19 cellular contexts compared by ENCODE assay signal in the genomic region with DNA sequence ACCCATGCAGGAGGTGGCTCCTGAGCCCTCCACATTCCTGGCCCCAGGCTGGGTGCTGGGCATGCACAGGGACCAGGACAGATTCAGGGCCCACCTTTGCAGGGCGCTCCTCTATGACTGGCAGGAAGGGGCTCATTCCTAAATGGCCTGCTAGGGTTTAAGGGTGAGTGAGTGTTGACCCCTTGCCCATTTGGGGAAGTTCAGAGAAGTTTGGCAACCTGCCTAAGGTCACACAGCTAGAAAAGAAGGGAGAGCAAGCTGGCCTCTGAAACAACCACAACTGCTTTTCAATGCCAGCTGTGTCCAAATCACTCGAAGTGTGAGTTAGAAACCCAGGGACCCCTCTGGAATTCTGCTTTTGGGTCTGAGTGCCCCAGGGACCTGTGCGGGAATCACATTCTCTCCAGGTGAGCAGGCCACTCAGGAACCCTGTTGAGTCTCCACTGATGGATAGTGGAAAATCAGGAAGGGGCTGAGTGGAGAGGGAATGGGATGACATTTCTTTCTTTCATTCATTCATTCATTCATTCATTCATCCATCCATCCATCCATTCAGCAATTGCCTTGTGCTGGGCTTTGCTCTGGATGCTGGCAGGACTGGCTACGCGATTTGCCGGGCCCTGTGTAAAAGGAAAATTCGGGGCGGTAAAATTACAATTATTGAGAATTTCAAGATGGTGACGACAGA.
DNase-seq lines count a peak whose midpoint lies in the region; ATAC-seq, FAIRE-seq and TF ChIP-seq lines count a peak whose summit lies in the region.
"Had no signal": no experiment of that assay in that cellular context is flagged by ENCODE, and none has a peak within 500 bp of the region (broad histone marks: within the 10 kb centered on the region; RNA-seq: fewer than 3 reads in every experiment).

No MANE protein-coding gene starts in this region.

- peaks cover 7 to 72% of the 10 kb centered on the region in 2 experiments for H3K27me3 ChIP-seq in HepG2 (ENCODE audit: control insufficient read depth in 1 of 2, insufficient read depth in 2 of 2, low read length in 2 of 2)
- no peaks in the 10 kb centered on the region for H3K27me3 ChIP-seq in right lobe of liver
- H3K27me3 ChIP-seq in GM12878 (replicated peaks in 1 of 2; ENCODE audit: control insufficient read depth in 2 of 2, insufficient read depth in 2 of 2, low read length in 1 of 2), result no peaks in the 10 kb centered on the region; a peak in 1 of 4 replicates
- H3K27me3 ChIP-seq: SJSA1 had no signal

- peaks cover 13% of the 10 kb centered on the region for H3K27me3 Mint-ChIP-seq in nephron (ENCODE audit: low read depth)

- CTCF ChIA-PET in HepG2 (lab: Yijun Ruan, JAX; ENCODE audit: low intra/inter-chr PET ratio, low total read pairs), result no interaction called here
- CTCF ChIA-PET in GM12878 (lab: Yijun Ruan, JAX), result no interaction called here

- H3K4me2 ChIP-seq in HepG2 (ENCODE audit: low read depth, low read length) (no peak overlapping the region), GM12878 (ENCODE audit: control insufficient read depth, insufficient read depth) (no peak overlapping the region)

- TF ChIP-seq EP300 in HepG2 (IDR thresholded peaks at IDR 0.05; ENCODE audit: low read depth in 2 of 2, low read length in 2 of 2) (no peak), HepG2 (CRISPR knock-in tag; IDR thresholded peaks at IDR 0.05; ENCODE audit: borderline replicate concordance) (no peak), GM12878 (IDR thresholded peaks at IDR 0.05; ENCODE audit: borderline replicate concordance in 1 of 2, control insufficient read depth in 1 of 2, low read depth in 2 of 2, low read length in 2 of 2) (no peak)

- SMC1A ChIA-PET in GM12878 (lab: Charles Lee; ENCODE audit: uncharacterized antibody, unreplicated experiment), result no interaction called here

- H3K27ac Mint-ChIP-seq in nephron, result peak overlapping the region; percentile 59 to 88 (median 81)

- DNase-seq in HepG2 (ENCODE audit: low spot score) (no peak), right lobe of liver (no peak), GM12878 (ENCODE audit: low read depth, low spot score) (no peak), head of caudate nucleus (no peak), ureter (ENCODE audit: low spot score) (no peak)
- DNase-seq: C1 segment of cervical spinal cord, DND-41, GM23248, Karpas-422, MM.1S, NCI-H1694 treated with DMSO at 0.1 percent for 48 hours, NCI-H226, NCI-H526 treated with DMSO at 0.1 percent for 48 hours had no signal

- intact Hi-C loops in HepG2 (cut with micrococcal nuclease; ENCODE audit: unreplicated experiment) (no loop called here), right lobe of liver (cut with DNase I) (no loop called here), GM12878 (cut with micrococcal nuclease; ENCODE audit: unreplicated experiment) (no loop called here), head of caudate nucleus (cut with DNase I) (no loop called here)

- H3K36me3 Mint-ChIP-seq in nephron (ENCODE audit: low read depth), result no peaks in the 10 kb centered on the region

- H3K79me2 ChIP-seq in HepG2 (ENCODE audit: insufficient read depth, low read length) (no peaks in the 10 kb centered on the region), GM12878 (ENCODE audit: control insufficient read depth, insufficient read depth, low read length) (no peaks in the 10 kb centered on the region)

- H3K4me1 ChIP-seq in HepG2 (ENCODE audit: insufficient read depth, low read length) (no peaks in the 10 kb centered on the region), right lobe of liver (no peaks in the 10 kb centered on the region), GM12878 (ENCODE audit: control insufficient read depth, insufficient read depth, low read length) (no peaks in the 10 kb centered on the region)
- H3K4me1 ChIP-seq: SJSA1 had no signal

- ATAC-seq in HepG2, result no peak
- no peak for ATAC-seq in right lobe of liver
- ATAC-seq in GM12878, result no peak
- ATAC-seq in HG03108 (IDR thresholded peaks at IDR 0.05; ENCODE audit: unreplicated experiment), result no peak
- ATAC-seq in GM19467 (IDR thresholded peaks at IDR 0.05; ENCODE audit: unreplicated experiment), result no peak

- in situ Hi-C loops in HepG2 (cut with HindIII; ENCODE audit: extremely low pct_ligation_motif_present, low pct_unique_long_range_greater_than_20kb) (no loop called here), GM12878 (cut with MboI) (no loop called here)

- 62% methylated on average over 7 of the region's 9 CpGs for WGBS in HepG2 (ENCODE audit: low lambda C conversion rate)
- 67% methylated on average over 9 of the region's 9 CpGs for WGBS in right lobe of liver (ENCODE audit: insufficient coverage, low coverage, low lambda C conversion rate, missing lambda C conversion rate)
- 52% methylated on average over 9 of the region's 9 CpGs for WGBS in GM12878 (ENCODE audit: insufficient coverage, insufficient replicate concordance, low lambda C conversion rate, missing lambda C conversion rate)

- TF ChIP-seq RAD21 in HepG2 (CRISPR knock-in tag; IDR thresholded peaks at IDR 0.05) (no peak), GM12878 (IDR thresholded peaks at IDR 0.05; ENCODE audit: insufficient read depth, low read depth, low read length) (no peak)

- H2AFZ ChIP-seq in HepG2 (ENCODE audit: low read length) (no peak overlapping the region), GM12878 (ENCODE audit: control insufficient read depth, low read depth, low read length) (no peak overlapping the region)
- H2AFZ ChIP-seq: GM23248 had no signal

- TF ChIP-seq POLR2A in HepG2 (IDR thresholded peaks at IDR 0.05; ENCODE audit: insufficient read depth in 1 of 2, low read depth in 2 of 2, low read length in 2 of 2) (no peak), right lobe of liver (IDR thresholded peaks at IDR 0.05) (no peak), GM12878 (IDR thresholded peaks at IDR 0.05; ENCODE audit: low read depth, low read length) (no peak)

- H3K9ac ChIP-seq in HepG2 (ENCODE audit: insufficient read depth, low read depth, low read length) (no peak overlapping the region), GM12878 (ENCODE audit: control insufficient read depth, insufficient read depth, low read length) (no peak overlapping the region)
- H3K9ac ChIP-seq: GM23248 had no signal

- H3K27ac ChIP-seq in HepG2 (ENCODE audit: extremely low read length, insufficient read depth, low read length) (no peak overlapping the region), right lobe of liver (no peak overlapping the region), GM12878 (ENCODE audit: control insufficient read depth, insufficient read depth) (no peak overlapping the region)
- H3K27ac ChIP-seq: GM23248, SJSA1 had no signal

- no peaks in the 10 kb centered on the region for H4K20me1 ChIP-seq in HepG2 (ENCODE audit: insufficient read depth, low read length)
- H4K20me1 ChIP-seq in GM12878 (ENCODE audit: control insufficient read depth, insufficient read depth), result no peaks in the 10 kb centered on the region

- no peaks in the 10 kb centered on the region for H3K36me3 ChIP-seq in HepG2 (replicated peaks in 1 of 2; ENCODE audit: control insufficient read depth in 1 of 2, insufficient read depth in 2 of 2, low read length in 2 of 2)
- H3K36me3 ChIP-seq in right lobe of liver, result no peaks in the 10 kb centered on the region
- H3K36me3 ChIP-seq in GM12878 (ENCODE audit: control insufficient read depth in 2 of 2, insufficient read depth in 2 of 2, low read length in 1 of 2), result no peaks in the 10 kb centered on the region
- H3K36me3 ChIP-seq: SJSA1 had no signal

- H3K4me3 Mint-ChIP-seq in nephron, result no peak overlapping the region

- RAD21 ChIA-PET in GM12878 (lab: Charles Lee; ENCODE audit: unreplicated experiment), result no interaction called here

- TF ChIP-seq CTCF in HepG2 (CRISPR knock-in tag; IDR thresholded peaks at IDR 0.05), result no peak
- TF ChIP-seq CTCF in right lobe of liver (IDR thresholded peaks at IDR 0.05), result no peak
- no peak for TF ChIP-seq CTCF in GM12878 (IDR thresholded peaks at IDR 0.05 in 2 of 3, conservative IDR thresholded peaks at IDR 0.05 in 1 of 3; ENCODE audit: control insufficient read depth in 2 of 3, extremely low read depth in 1 of 3, insufficient read depth in 1 of 3, low read depth in 3 of 3, low read length in 3 of 3)
- TF ChIP-seq CTCF in nephron (IDR thresholded peaks at IDR 0.05; ENCODE audit: unreplicated experiment in 3 of 3), result no peak

- FAIRE-seq in HepG2 (lab: Jason Lieb, UNC) (no peak), GM12878 (lab: Jason Lieb, UNC) (no peak)
- FAIRE-seq: A204.1, G401.6 had no signal

- BruUV-seq in HepG2 (replicated peaks; lab: Mats Ljungman, UMichigan), result no TSS peak
- BruUV-seq in GM12878 (replicated peaks; lab: Mats Ljungman, UMichigan), result no TSS peak

- H3K4me1 Mint-ChIP-seq in nephron, result peaks cover 46% of the 10 kb centered on the region

- no peaks in the 10 kb centered on the region for H3K9me3 ChIP-seq in HepG2 (ENCODE audit: low read length)
- H3K9me3 ChIP-seq in right lobe of liver, result no peaks in the 10 kb centered on the region
- H3K9me3 ChIP-seq in GM12878 (replicated peaks; ENCODE audit: control insufficient read depth, insufficient read depth, low read length), result no peaks in the 10 kb centered on the region
- H3K9me3 ChIP-seq: SJSA1 had no signal

- H3K9me3 Mint-ChIP-seq in nephron, result no peaks in the 10 kb centered on the region

- H3K4me3 ChIP-seq in HepG2 (replicated peaks in 1 of 3; ENCODE audit: insufficient read depth in 1 of 3, low read depth in 2 of 3, low read length in 3 of 3), result no peak overlapping the region
- H3K4me3 ChIP-seq in right lobe of liver, result no peak overlapping the region
- no peak overlapping the region for H3K4me3 ChIP-seq in GM12878
- H3K4me3 ChIP-seq: GM23248, SJSA1 had no signal

- POLR2A ChIA-PET in HepG2 (lab: Yijun Ruan, JAX) (interaction anchor here (0.7 kb wide), 1 partner anchor 65 kb away, joined by 3 read pairs; no protein-coding TSS in a partner anchor), GM12878 (lab: Charles Lee) (no interaction called here)

TF ChIP-seq in HepG2, 621 proteins besides CTCF, POLR2A, EP300 and RAD21:
- TF ChIP-seq ZNF768 (CRISPR knock-in tag; IDR thresholded peaks at IDR 0.05) (peak; percentile 79), PTBP1 (IDR thresholded peaks at IDR 0.05; ENCODE audit: low read depth, low read length, poor library complexity, severe bottlenecking) (no peak)

TF ChIP-seq in GM12878, 131 proteins besides CTCF, POLR2A, EP300 and RAD21:
- TF ChIP-seq NFIC (IDR thresholded peaks at IDR 0.05; ENCODE audit: low read depth, low read length), result no peak
- peak; percentile 59; the same call in 1 of the 2 replicates for TF ChIP-seq ZNF24 (IDR thresholded peaks at IDR 0.05)
- TF ChIP-seq SIN3A (IDR thresholded peaks at IDR 0.05; ENCODE audit: low read depth, low read length), result no peak
- no peak for TF ChIP-seq SIX5 (IDR thresholded peaks at IDR 0.05; ENCODE audit: low read depth, low read length, severe bottlenecking)
- TF ChIP-seq STAT1 (conservative IDR thresholded peaks at IDR 0.05), result no peak
- no peak for TF ChIP-seq POLR2AphosphoS5 (IDR thresholded peaks at IDR 0.05; ENCODE audit: low read length)
- TF ChIP-seq EZH2 (IDR thresholded peaks at IDR 0.05; ENCODE audit: borderline replicate concordance, control insufficient read depth, low read depth, low read length), result no peak
